In the genomic region with DNA sequence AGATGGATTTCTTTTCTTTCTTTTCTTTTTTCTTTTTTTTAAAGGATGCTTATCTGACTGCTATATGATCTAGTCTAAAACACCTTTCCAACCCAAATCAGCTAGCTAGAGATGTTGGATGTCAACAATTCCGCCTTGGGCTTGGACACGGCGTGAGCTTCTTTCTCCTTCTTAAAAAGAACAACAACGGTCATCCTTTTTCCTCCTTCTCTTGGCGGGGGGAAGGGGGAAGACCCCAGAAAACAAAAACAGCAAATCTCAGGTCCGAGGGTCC, we compare ENCODE assay signal across 8 cellular contexts. TPM values are rescaled to one million over a fixed set of nuclear protein-coding genes. Genes with fewer than 3 reads are reported as not detected.
DNase-seq lines count a peak whose midpoint lies in the region; ATAC-seq, FAIRE-seq and TF ChIP-seq lines count a peak whose summit lies in the region.

No MANE protein-coding gene starts in this region.

- no peak for FAIRE-seq in urothelium cell line (lab: Jason Lieb, UNC)

- intact Hi-C loops in right cardiac atrium (cut with DNase I) (no loop called here), gastrocnemius medialis (cut with DNase I; ENCODE audit: low total_unique reads) (loop anchor here (2.0 to 5.0 kb wide), 2 partner anchors 59 to 180 kb away; partner anchors contain the start of genes PRPF18 and SEPHS1)

- H3K27me3 Mint-ChIP-seq in WTC11 (ENCODE audit: low read depth): peaks cover 35% of the 10 kb centered on the region

- H3K4me1 ChIP-seq in right cardiac atrium (ENCODE audit: control insufficient read depth, insufficient read depth, low read length) (no peaks in the 10 kb centered on the region), gastrocnemius medialis (peaks cover 13 to 15% of the 10 kb centered on the region in 2 donors)

- H3K4me1 Mint-ChIP-seq in WTC11: peaks cover 36% of the 10 kb centered on the region

- H3K9me3 ChIP-seq in right cardiac atrium (ENCODE audit: control insufficient read depth, low read length): no peaks in the 10 kb centered on the region
- no peaks in the 10 kb centered on the region for H3K9me3 ChIP-seq in gastrocnemius medialis

- H3K9me3 Mint-ChIP-seq in WTC11: no peaks in the 10 kb centered on the region

- 8% methylated on average over 6 of the region's 6 CpGs for WGBS in right cardiac atrium

- H3K36me3 ChIP-seq in gastrocnemius medialis: no peaks in the 10 kb centered on the region

- in situ Hi-C loops in gastrocnemius medialis (cut with MboI; ENCODE audit: low sequenced_read_pairs in 4 of 4): loop anchor here in 1 of 4 donors (25.0 kb wide), 1 partner anchor 166 kb away; no protein-coding TSS in a partner anchor

- no peak for TF ChIP-seq CTCF in GM20000 (IDR thresholded peaks at IDR 0.05; ENCODE audit: extremely low read depth, missing control alignments)
- no peak for TF ChIP-seq CTCF in WTC11 (IDR thresholded peaks at IDR 0.05)
- TF ChIP-seq CTCF in gastrocnemius medialis (IDR thresholded peaks at IDR 0.05 in 4 of 5, conservative IDR thresholded peaks at IDR 0.05 in 1 of 5): no peak

- no peaks in the 10 kb centered on the region for H3K36me3 Mint-ChIP-seq in WTC11

- ATAC-seq in WTC11 (no peak), right cardiac atrium (no peak), gastrocnemius medialis (no peak), HG02870 (IDR thresholded peaks at IDR 0.05; ENCODE audit: unreplicated experiment) (no peak), HG02798 (IDR thresholded peaks at IDR 0.05; ENCODE audit: poor library complexity, unreplicated experiment) (no peak)

- H3K4me3 Mint-ChIP-seq in WTC11: peak overlapping the region; percentile 75

- H3K27ac ChIP-seq in right cardiac atrium (ENCODE audit: low read length) (peak overlapping the region; percentile 8), gastrocnemius medialis (peak overlapping the region; percentile 63 to 81 (median 74))

- H3K27me3 ChIP-seq in right cardiac atrium (ENCODE audit: control insufficient read depth, insufficient read depth) (no peaks in the 10 kb centered on the region), gastrocnemius medialis (no peaks in the 10 kb centered on the region)

- CTCF ChIA-PET in WTC11 (lab: Charles Lee): interaction anchor here (1.0 to 4.6 kb wide), 6 partner anchors 9 to 156 kb away, joined by 3 to 42 read pairs (median 8); no protein-coding TSS in a partner anchor

- H3K27ac Mint-ChIP-seq in WTC11: no peak overlapping the region; the same call in 1 of the 2 replicates

- peak overlapping the region; percentile 99 for H3K4me3 ChIP-seq in right cardiac atrium (ENCODE audit: low read length)
- peak overlapping the region; percentile 58 to 76 (median 68) for H3K4me3 ChIP-seq in gastrocnemius medialis

- no peak for TF ChIP-seq POLR2A in gastrocnemius medialis (IDR thresholded peaks at IDR 0.05)

- POLR2A ChIA-PET in WTC11 (lab: Charles Lee): no interaction called here

- DNase-seq in GM20000 (ENCODE audit: low spot score) (peak; percentile 20), WTC11 (ENCODE audit: low spot score) (no peak), right cardiac atrium (no peak), gastrocnemius medialis (no peak), GF-D8 (lab: John Stamatoyannopoulos, UW) (no peak), urothelium cell line (ENCODE audit: low spot score) (no peak)

TF ChIP-seq in WTC11, 78 proteins besides CTCF, POLR2A, EP300 and RAD21:
- TF ChIP-seq ARID4B (CRISPR knock-in tag; IDR thresholded peaks at IDR 0.05; ENCODE audit: borderline replicate concordance): no peak
- TF ChIP-seq FOXP1 (CRISPR knock-in tag; IDR thresholded peaks at IDR 0.05; ENCODE audit: borderline replicate concordance): no peak
- TF ChIP-seq ATF1 (CRISPR knock-in tag; IDR thresholded peaks at IDR 0.05): no peak
- TF ChIP-seq MXD4 (CRISPR knock-in tag; IDR thresholded peaks at IDR 0.05; ENCODE audit: borderline replicate concordance): no peak
- no peak for TF ChIP-seq ZNF671 (CRISPR knock-in tag; IDR thresholded peaks at IDR 0.05)
- no peak for TF ChIP-seq NFE2L1 (CRISPR knock-in tag; IDR thresholded peaks at IDR 0.05)
- TF ChIP-seq ATF2 (CRISPR knock-in tag; IDR thresholded peaks at IDR 0.05; ENCODE audit: borderline replicate concordance, low read depth): no peak
- TF ChIP-seq NFYB (CRISPR knock-in tag; conservative IDR thresholded peaks at IDR 0.05; ENCODE audit: low read depth): no peak
- TF ChIP-seq ZNF423 (CRISPR knock-in tag; IDR thresholded peaks at IDR 0.05): no peak
- TF ChIP-seq ZBTB21 (CRISPR knock-in tag; IDR thresholded peaks at IDR 0.05; ENCODE audit: borderline replicate concordance): no peak

RNA-seq across cellular contexts. Expression of gene BEND7, which starts 1.0 kb away (rescaled TPM):
- total RNA-seq in WTC11 (2021) (12.8 to 15.8 TPM (median 13.4 TPM) in 3 replicates), right cardiac atrium (10 to 100 TPM; 13.2 to 17.4 (median 14.8) TPM), gastrocnemius medialis (10 to 100 TPM; 23.6 to 35.5 (median 26.1) TPM)
- 7.1 TPM for polyA plus RNA-seq in right cardiac atrium

RNA-seq across cellular contexts. Expression of gene PRPF18, which starts 59.0 kb away (rescaled TPM):
- total RNA-seq in WTC11 (2021) (11.5 to 13.4 TPM (median 11.8 TPM) in 3 replicates), right cardiac atrium (10 to 100 TPM; 14.5 to 17.7 (median 15.1) TPM), gastrocnemius medialis (10 to 100 TPM; 21.3 to 35.4 (median 28.1) TPM)
- polyA plus RNA-seq in right cardiac atrium: 14.6 TPM
